In genomic region chr1:28893403-28894102, GRCh38 we compare ENCODE assay signal across 9 cellular contexts. TPM values are rescaled to one million over a fixed set of nuclear protein-coding genes. Genes with fewer than 3 reads are reported as not detected.
A peak's percentile ranks its signal among the peaks of the same experiment; 100 is the strongest.
DNase-seq lines count a peak whose midpoint lies in the region; ATAC-seq and TF ChIP-seq lines count a peak whose summit lies in the region.
"Had no signal": no experiment of that assay in that cellular context is flagged by ENCODE, and none has a peak within 500 bp of the region (broad histone marks: within the 10 kb centered on the region; RNA-seq: fewer than 3 reads in every experiment).

No MANE protein-coding gene starts in this region.

- H3K36me3 ChIP-seq in GM06990 (ENCODE audit: control insufficient read depth, insufficient read depth, low read length), result no peaks in the 10 kb centered on the region; the same call in 1 of the 2 replicates
- H3K36me3 ChIP-seq: transverse colon had no signal

- no peak overlapping the region for H3K4me3 ChIP-seq in GM06990 (replicated peaks; ENCODE audit: low read depth, low read length)
- H3K4me3 ChIP-seq: transverse colon had no signal

- in situ Hi-C loops in SK-MEL-5 (cut with HindIII; ENCODE audit: low pct_unique_long_range_greater_than_20kb, low sequenced_read_pairs), result no loop called here

- TF ChIP-seq CTCF in 22Rv1 (IDR thresholded peaks at IDR 0.05) (peak; percentile 33), GM06990 (IDR thresholded peaks at IDR 0.05; ENCODE audit: insufficient read depth, low read length, poor library complexity, severe bottlenecking) (peak; percentile 52)

- ATAC-seq in HG03460 (IDR thresholded peaks at IDR 0.05; ENCODE audit: unreplicated experiment) (no peak), left cardiac atrium (no peak)

- no peak for DNase-seq in GM06990 (ENCODE audit: extremely low read depth, insufficient read length)
- DNase-seq in SK-MEL-5 (ENCODE audit: low read depth, low spot score), result peak; percentile 75
- DNase-seq in fibroblast of gingiva (ENCODE audit: low read depth), result peak; percentile 67
- DNase-seq in SW480 (ENCODE audit: low spot score), result no peak
- DNase-seq in SHP77 (lab: John Stamatoyannopoulos, UW), result no peak
- no peak for DNase-seq in left cardiac atrium
- DNase-seq: transverse colon had no signal

- H3K27ac ChIP-seq in 22Rv1, result no peak overlapping the region
- H3K27ac ChIP-seq: transverse colon had no signal

- no peaks in the 10 kb centered on the region for H3K27me3 ChIP-seq in GM06990 (replicated peaks; ENCODE audit: control insufficient read depth, insufficient read depth, low read length)
- H3K27me3 ChIP-seq: transverse colon had no signal

- intact Hi-C loops in left cardiac atrium (cut with DNase I), result no loop called here

RNA-seq across cellular contexts. Expression of gene EPB41, which starts 20.8 kb away (rescaled TPM):
- total RNA-seq in SK-MEL-5 (2014; rRNA removed; shearing (Covaris generic)), result 26.3 and 29.7 TPM in 2 replicates
- 19.7 and 21.9 TPM in 2 replicates for polyA plus RNA-seq in SK-MEL-5 (2015; cell fraction: cytosol; rRNA removed)
- 18.6 and 20.7 TPM in 2 replicates for polyA plus RNA-seq in SK-MEL-5 (2015; cell fraction: nucleus; rRNA removed)
- 10 to 100 TPM; 16.0 to 24.2 TPM for total RNA-seq in left cardiac atrium

Comparison
In these comparisons a context has a peak if more than half of its experiments do, and no peak if none do; other contexts are left out.
1. DNase-seq: peak in SK-MEL-5 (single experiment) and fibroblast of gingiva (single experiment); none in GM06990 (single experiment), SW480 (single experiment), SHP77 (0 of 2) and left cardiac atrium (single experiment).